15 cellular contexts compared by ENCODE assay signal in genomic region chr6:170039156-170040114, GRCh38.
DNase-seq lines count a peak whose midpoint lies in the region; ATAC-seq and TF ChIP-seq lines count a peak whose summit lies in the region.
"Had no signal": no experiment of that assay in that cellular context is flagged by ENCODE, and none has a peak within 500 bp of the region (broad histone marks: within the 10 kb centered on the region; RNA-seq: fewer than 3 reads in every experiment).

No MANE protein-coding gene starts in this region.

- H3K36me3 Mint-ChIP-seq in activated naive CD4-positive, alpha-beta T cell treated with anti-CD3 and anti-CD28 coated beads, Interleukin-2, amount 10 ng/mL, durations not matched to agents 7 days and 5 days: no peaks in the 10 kb centered on the region
- peaks cover 0 to 9% (median 0%) of the 10 kb centered on the region in 3 donors for H3K36me3 Mint-ChIP-seq in CD8-positive, alpha-beta memory T cell
- H3K36me3 Mint-ChIP-seq in activated CD4-positive, alpha-beta memory T cell treated with anti-CD3 and anti-CD28 coated beads, Interleukin-2, amount 10 ng/mL, durations not matched to agents 7 days and 5 days (ENCODE audit: low read depth): no peaks in the 10 kb centered on the region

- H3K4me2 ChIP-seq in mesenchymal stem cell (ENCODE audit: low read length, poor library complexity, severe bottlenecking): no peak overlapping the region

- no peak overlapping the region for H4K8ac ChIP-seq in mesenchymal stem cell (ENCODE audit: low read length)

- no peak overlapping the region for H4K91ac ChIP-seq in mesenchymal stem cell (ENCODE audit: low read length)

- H2BK120ac ChIP-seq in mesenchymal stem cell (ENCODE audit: low read depth, low read length): no peak overlapping the region

- TF ChIP-seq EP300 in sigmoid colon (IDR thresholded peaks at IDR 0.05): no peak

- no peaks in the 10 kb centered on the region for H3K79me1 ChIP-seq in mesenchymal stem cell (replicated peaks; ENCODE audit: low read length, poor library complexity, severe bottlenecking)

- H3K27ac ChIP-seq in colonic mucosa (peak overlapping the region; percentile 57), mesenchymal stem cell (ENCODE audit: low read length, poor library complexity, severe bottlenecking) (no peak overlapping the region), sigmoid colon (no peak overlapping the region)
- no peak overlapping the region for H3K27ac ChIP-seq in CD8-positive, alpha-beta memory T cell (ENCODE audit: low read depth, low read length)

- H3K14ac ChIP-seq in mesenchymal stem cell (ENCODE audit: low read length in 2 of 2): no peak overlapping the region

- intact Hi-C loops in colonic mucosa (cut with DNase I) (no loop called here), sigmoid colon (cut with DNase I) (no loop called here)

- 79% methylated on average over 26 of the region's 28 CpGs for WGBS in mesenchymal stem cell
- WGBS in sigmoid colon, 2 donors: 79 to 86% methylated on average over 27 to 28 of the region's 28 CpGs

- no peaks in the 10 kb centered on the region for H3K4me1 ChIP-seq in colonic mucosa
- H3K4me1 ChIP-seq in mesenchymal stem cell (ENCODE audit: control insufficient read depth, insufficient read depth, low read depth, low read length): peaks cover 2% of the 10 kb centered on the region
- H3K4me1 ChIP-seq in sigmoid colon: no peaks in the 10 kb centered on the region
- no peaks in the 10 kb centered on the region for H3K4me1 ChIP-seq in CD8-positive, alpha-beta memory T cell (ENCODE audit: insufficient read depth, low read length)

- no peak for TF ChIP-seq CTCF in colonic mucosa (IDR thresholded peaks at IDR 0.05)
- TF ChIP-seq CTCF in sigmoid colon (IDR thresholded peaks at IDR 0.05): no peak

- H3K9me3 ChIP-seq in colonic mucosa (no peaks in the 10 kb centered on the region), mesenchymal stem cell (ENCODE audit: control insufficient read depth, low read length) (no peaks in the 10 kb centered on the region), sigmoid colon (no peaks in the 10 kb centered on the region)
- H3K9me3 ChIP-seq in CD8-positive, alpha-beta memory T cell (ENCODE audit: low read length): no peaks in the 10 kb centered on the region

- H2AK5ac ChIP-seq in mesenchymal stem cell (ENCODE audit: low read length, severe bottlenecking): no peak overlapping the region

- CTCF ChIA-PET in activated naive CD4-positive, alpha-beta T cell treated with anti-CD3 and anti-CD28 coated beads, Interleukin-2, amount 10 ng/mL, durations not matched to agents 7 days and 5 days (lab: Charles Lee): no interaction called here
- CTCF ChIA-PET in CD8-positive, alpha-beta memory T cell (lab: Charles Lee): no interaction called here
- CTCF ChIA-PET in activated CD4-positive, alpha-beta memory T cell treated with anti-CD3 and anti-CD28 coated beads, Interleukin-2, amount 10 ng/mL, durations not matched to agents 7 days and 5 days (lab: Charles Lee): no interaction called here

- no peak for ATAC-seq in GM21390 (IDR thresholded peaks at IDR 0.05; ENCODE audit: unreplicated experiment)

- TF ChIP-seq POLR2A in sigmoid colon (IDR thresholded peaks at IDR 0.05): no peak

- H2AFZ ChIP-seq in mesenchymal stem cell (ENCODE audit: low read depth, low read length): peak overlapping the region; percentile 18

- no peaks in the 10 kb centered on the region for H3K9me3 Mint-ChIP-seq in activated naive CD4-positive, alpha-beta T cell treated with anti-CD3 and anti-CD28 coated beads, Interleukin-2, amount 10 ng/mL, durations not matched to agents 7 days and 5 days
- peaks cover 9 to 16% (median 9%) of the 10 kb centered on the region in 5 donors for H3K9me3 Mint-ChIP-seq in CD8-positive, alpha-beta memory T cell
- H3K9me3 Mint-ChIP-seq in activated CD4-positive, alpha-beta memory T cell treated with anti-CD3 and anti-CD28 coated beads, Interleukin-2, amount 10 ng/mL, durations not matched to agents 7 days and 5 days: no peaks in the 10 kb centered on the region

- H3K27ac Mint-ChIP-seq in activated naive CD4-positive, alpha-beta T cell treated with anti-CD3 and anti-CD28 coated beads, Interleukin-2, amount 10 ng/mL, durations not matched to agents 7 days and 5 days: no peak overlapping the region
- peak overlapping the region in 1 of 8 donors; percentile 33 for H3K27ac Mint-ChIP-seq in CD8-positive, alpha-beta memory T cell
- no peak overlapping the region for H3K27ac Mint-ChIP-seq in activated CD4-positive, alpha-beta memory T cell treated with anti-CD3 and anti-CD28 coated beads, Interleukin-2, amount 10 ng/mL, durations not matched to agents 7 days and 5 days

- no peak overlapping the region for H3K18ac ChIP-seq in mesenchymal stem cell (ENCODE audit: low read depth in 1 of 2, low read length in 2 of 2)

- no peak overlapping the region for H3K4me3 Mint-ChIP-seq in activated naive CD4-positive, alpha-beta T cell treated with anti-CD3 and anti-CD28 coated beads, Interleukin-2, amount 10 ng/mL, durations not matched to agents 7 days and 5 days
- no peak overlapping the region for H3K4me3 Mint-ChIP-seq in CD8-positive, alpha-beta memory T cell
- no peak overlapping the region for H3K4me3 Mint-ChIP-seq in activated CD4-positive, alpha-beta memory T cell treated with anti-CD3 and anti-CD28 coated beads, Interleukin-2, amount 10 ng/mL, durations not matched to agents 7 days and 5 days
- H3K4me3 Mint-ChIP-seq: H9 had no signal

- H2BK15ac ChIP-seq in mesenchymal stem cell (ENCODE audit: low read depth, poor library complexity, severe bottlenecking): no peak overlapping the region

- H3K9ac ChIP-seq in colonic mucosa (ENCODE audit: low read depth in 2 of 2, low read length in 2 of 2) (no peak overlapping the region), mesenchymal stem cell (ENCODE audit: low read length) (no peak overlapping the region)
- H3K9ac ChIP-seq: BLaER1 treated with 17β-estradiol and CSF1 and Interleukin-3, amounts not matched to agents 10 nM and 100 nM had no signal

- no peak overlapping the region for H2BK5ac ChIP-seq in mesenchymal stem cell (ENCODE audit: low read depth, low read length, poor library complexity, severe bottlenecking)

- POLR2A ChIA-PET in CD8-positive, alpha-beta memory T cell (lab: Charles Lee): no interaction called here
- POLR2A ChIA-PET in activated CD4-positive, alpha-beta memory T cell treated with anti-CD3 and anti-CD28 coated beads, Interleukin-2, amount 10 ng/mL, durations not matched to agents 7 days and 5 days (lab: Charles Lee): no interaction called here

- peak; percentile 1 for DNase-seq in activated naive CD4-positive, alpha-beta T cell treated with anti-CD3 and anti-CD28 coated beads, Interleukin-2, amount 50 U/mL, for 16 hours
- DNase-seq in activated naive CD4-positive, alpha-beta T cell treated with anti-CD3 and anti-CD28 coated beads, Interleukin-2, amount 10 ng/mL, durations not matched to agents 7 days and 5 days: no peak
- no peak for DNase-seq in colonic mucosa
- no peak for DNase-seq in mesenchymal stem cell
- peak; percentile 55 for DNase-seq in sigmoid colon
- DNase-seq in CD8-positive, alpha-beta memory T cell: no peak
- no peak for DNase-seq in activated CD4-positive, alpha-beta memory T cell treated with anti-CD3 and anti-CD28 coated beads, Interleukin-2, amount 10 ng/mL, durations not matched to agents 7 days and 5 days
- DNase-seq: H9, IMR-90, MV-4-11, NCI-H1417 treated with DMSO at 0.1 percent for 48 hours, NCI-H2029, NCI-H510A had no signal

- no peaks in the 10 kb centered on the region for H3K4me1 Mint-ChIP-seq in activated naive CD4-positive, alpha-beta T cell treated with anti-CD3 and anti-CD28 coated beads, Interleukin-2, amount 10 ng/mL, durations not matched to agents 7 days and 5 days
- H3K4me1 Mint-ChIP-seq in CD8-positive, alpha-beta memory T cell: no peaks in the 10 kb centered on the region
- no peaks in the 10 kb centered on the region for H3K4me1 Mint-ChIP-seq in activated CD4-positive, alpha-beta memory T cell treated with anti-CD3 and anti-CD28 coated beads, Interleukin-2, amount 10 ng/mL, durations not matched to agents 7 days and 5 days

- H3K4me3 ChIP-seq in colonic mucosa (no peak overlapping the region), mesenchymal stem cell (ENCODE audit: insufficient read depth in 1 of 2, low read depth in 1 of 2, low read length in 2 of 2) (no peak overlapping the region), sigmoid colon (no peak overlapping the region)
- no peak overlapping the region for H3K4me3 ChIP-seq in CD8-positive, alpha-beta memory T cell (ENCODE audit: low read length)
- H3K4me3 ChIP-seq: BLaER1 treated with 17β-estradiol and CSF1 and Interleukin-3, amounts not matched to agents 10 nM and 100 nM had no signal

- no peaks in the 10 kb centered on the region for H3K36me3 ChIP-seq in colonic mucosa
- no peaks in the 10 kb centered on the region for H3K36me3 ChIP-seq in mesenchymal stem cell (ENCODE audit: control insufficient read depth in 1 of 2, insufficient read depth in 2 of 2, low read depth in 1 of 2, low read length in 2 of 2)
- H3K36me3 ChIP-seq in sigmoid colon: no peaks in the 10 kb centered on the region
- no peaks in the 10 kb centered on the region for H3K36me3 ChIP-seq in CD8-positive, alpha-beta memory T cell (ENCODE audit: insufficient read depth, low read length)
- H3K36me3 ChIP-seq: BLaER1 treated with 17β-estradiol and CSF1 and Interleukin-3, amounts not matched to agents 10 nM and 100 nM had no signal

- H3K23ac ChIP-seq in mesenchymal stem cell (ENCODE audit: low read length in 2 of 2): no peak overlapping the region

- no peak overlapping the region for H3K4ac ChIP-seq in mesenchymal stem cell (ENCODE audit: low read depth in 1 of 2, low read length in 2 of 2)

- no peaks in the 10 kb centered on the region for H3K27me3 Mint-ChIP-seq in activated naive CD4-positive, alpha-beta T cell treated with anti-CD3 and anti-CD28 coated beads, Interleukin-2, amount 10 ng/mL, durations not matched to agents 7 days and 5 days
- H3K27me3 Mint-ChIP-seq in CD8-positive, alpha-beta memory T cell: peaks cover 9 to 11% of the 10 kb centered on the region in 2 donors
- H3K27me3 Mint-ChIP-seq in activated CD4-positive, alpha-beta memory T cell treated with anti-CD3 and anti-CD28 coated beads, Interleukin-2, amount 10 ng/mL, durations not matched to agents 7 days and 5 days: no peaks in the 10 kb centered on the region

- no peaks in the 10 kb centered on the region for H3K27me3 ChIP-seq in colonic mucosa
- H3K27me3 ChIP-seq in mesenchymal stem cell (ENCODE audit: control insufficient read depth in 1 of 2, insufficient read depth in 1 of 2, low read length in 2 of 2): peaks cover 0 to 2% of the 10 kb centered on the region in 2 experiments
- H3K27me3 ChIP-seq in sigmoid colon: no peaks in the 10 kb centered on the region
- H3K27me3 ChIP-seq in CD8-positive, alpha-beta memory T cell (ENCODE audit: insufficient read depth, low read length, poor library complexity, severe bottlenecking): no peaks in the 10 kb centered on the region
- H3K27me3 ChIP-seq: BLaER1 treated with 17β-estradiol and CSF1 and Interleukin-3, amounts not matched to agents 10 nM and 100 nM had no signal

- no peak overlapping the region for H2BK12ac ChIP-seq in mesenchymal stem cell (ENCODE audit: low read length in 2 of 2)

Comparison
In these comparisons a context has a peak if more than half of its experiments do, and no peak if none do; other contexts are left out.
1. DNase-seq: peak in activated naive CD4-positive, alpha-beta T cell treated with anti-CD3 and anti-CD28 coated beads, Interleukin-2, amount 50 U/mL, for 16 hours (single experiment) and sigmoid colon (single experiment); none in activated naive CD4-positive, alpha-beta T cell treated with anti-CD3 and anti-CD28 coated beads, Interleukin-2, amount 10 ng/mL, durations not matched to agents 7 days and 5 days (single experiment), colonic mucosa (single experiment), mesenchymal stem cell (single experiment), CD8-positive, alpha-beta memory T cell (0 of 5) and activated CD4-positive, alpha-beta memory T cell treated with anti-CD3 and anti-CD28 coated beads, Interleukin-2, amount 10 ng/mL, durations not matched to agents 7 days and 5 days (single experiment).